In genomic region chr16:14347706-14348105, GRCh38 we compare ENCODE assay signal across 15 cellular contexts.
DNase-seq lines count a peak whose midpoint lies in the region; ATAC-seq and TF ChIP-seq lines count a peak whose summit lies in the region.
"Had no signal": no experiment of that assay in that cellular context is flagged by ENCODE, and none has a peak within 500 bp of the region (broad histone marks: within the 10 kb centered on the region; RNA-seq: fewer than 3 reads in every experiment).

No MANE protein-coding gene starts in this region.

- intact Hi-C loops in Right ventricle myocardium superior (cut with DNase I) (no loop called here), upper lobe of right lung (cut with DNase I) (no loop called here)

- H3K27me3 ChIP-seq in upper lobe of right lung (no peaks in the 10 kb centered on the region), H7 (ENCODE audit: control insufficient read depth, insufficient read depth, low read length) (no peaks in the 10 kb centered on the region)

- DNase-seq in LNCaP clone FGC (ENCODE audit: low read depth): peak; percentile 19
- peak; percentile 78 for DNase-seq in Right ventricle myocardium superior
- DNase-seq in left lobe of liver (ENCODE audit: low spot score): no peak
- DNase-seq in upper lobe of right lung: no peak
- DNase-seq in H7: no peak
- no peak for DNase-seq in iPS-NIHi11 (ENCODE audit: low spot score)
- DNase-seq: C1 segment of cervical spinal cord, DMS 273 treated with DMSO at 0.1 percent for 48 hours, GF-D8, MM.1S, NCI-H1105 treated with DMSO at 0.1 percent for 48 hours, NCI-H187, NCI-H226, NCI-H526 had no signal

- no peak overlapping the region for H3K27ac ChIP-seq in upper lobe of right lung

- no peak for TF ChIP-seq CTCF in LNCaP clone FGC (IDR thresholded peaks at IDR 0.05; ENCODE audit: control insufficient read depth, extremely low read depth, insufficient read depth)
- TF ChIP-seq CTCF in upper lobe of right lung (IDR thresholded peaks at IDR 0.05): no peak

- no peaks in the 10 kb centered on the region for H3K4me1 ChIP-seq in upper lobe of right lung

- H3K4me3 ChIP-seq in LNCaP clone FGC (ENCODE audit: low read depth, low read length) (no peak overlapping the region), upper lobe of right lung (no peak overlapping the region), H7 (ENCODE audit: insufficient read depth, low read depth, low read length) (no peak overlapping the region)

- peak; percentile 96 for ATAC-seq in Right ventricle myocardium superior (ENCODE audit: poor library complexity)
- ATAC-seq in left lobe of liver: peak; percentile 22
- ATAC-seq in upper lobe of right lung: peak; percentile 13
- no peak for ATAC-seq in HG03095 (IDR thresholded peaks at IDR 0.05; ENCODE audit: unreplicated experiment)

- no peaks in the 10 kb centered on the region for H3K9me3 ChIP-seq in upper lobe of right lung

- no peaks in the 10 kb centered on the region for H3K36me3 ChIP-seq in upper lobe of right lung
- no peaks in the 10 kb centered on the region for H3K36me3 ChIP-seq in H7 (replicated peaks; ENCODE audit: control insufficient read depth, insufficient read depth, low read length)

Comparison
In these comparisons a context has a peak if more than half of its experiments do, and no peak if none do; other contexts are left out.
1. DNase-seq: peak in LNCaP clone FGC (single experiment) and Right ventricle myocardium superior (single experiment); none in left lobe of liver (single experiment), upper lobe of right lung (single experiment), H7 (single experiment) and iPS-NIHi11 (single experiment).